Comparison of ENCODE assay signal across 21 cellular contexts in the genomic region with DNA sequence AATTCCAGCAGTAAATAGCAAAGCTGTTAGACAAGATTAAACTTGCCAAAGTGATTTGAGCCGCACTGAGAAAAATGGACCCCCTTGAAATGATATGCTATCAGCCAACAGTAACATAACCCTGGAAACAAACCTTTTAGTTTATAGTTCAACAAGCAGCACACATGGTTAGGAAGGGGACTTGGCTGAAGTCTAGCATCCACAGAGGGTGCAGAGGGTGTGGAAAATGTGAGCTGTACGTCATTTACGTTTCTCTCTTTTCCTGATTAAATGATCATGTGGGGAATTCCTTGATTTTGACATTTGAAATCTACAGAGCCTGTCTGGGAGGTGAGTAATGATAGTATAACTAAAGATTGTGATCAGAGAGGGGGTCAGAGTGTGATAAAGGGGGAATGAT.
A peak's percentile ranks its signal among the peaks of the same experiment; 100 is the strongest.
DNase-seq lines count a peak whose midpoint lies in the region; ATAC-seq, FAIRE-seq and TF ChIP-seq lines count a peak whose summit lies in the region.
"Had no signal": no experiment of that assay in that cellular context is flagged by ENCODE, and none has a peak within 500 bp of the region (broad histone marks: within the 10 kb centered on the region; RNA-seq: fewer than 3 reads in every experiment).

No MANE protein-coding gene starts in this region.

- no peaks in the 10 kb centered on the region for H4K20me1 ChIP-seq in endothelial cell of umbilical vein (replicated peaks; ENCODE audit: control insufficient read depth, extremely low read depth, insufficient read depth, low read length)

- peaks cover 25 to 31% of the 10 kb centered on the region in 2 donors for H3K27me3 Mint-ChIP-seq in natural killer cell treated with Interleukin-12 subunit alpha and Interleukin-12 subunit beta and Interleukin-15 and Interleukin-18, amount 100 ng/mL, for 72 hours
- H3K27me3 Mint-ChIP-seq in natural killer cell (ENCODE audit: low read depth in 2 of 2), result peaks cover 17 to 28% of the 10 kb centered on the region in 2 donors
- peaks cover 7% of the 10 kb centered on the region for H3K27me3 Mint-ChIP-seq in type B pancreatic cell

- H3K9ac ChIP-seq in endothelial cell of umbilical vein (replicated peaks; ENCODE audit: extremely low read depth, insufficient read depth, low read length), result no peak overlapping the region

- no peak overlapping the region for H2AFZ ChIP-seq in endothelial cell of umbilical vein (ENCODE audit: low read depth, low read length)
- H2AFZ ChIP-seq: GM23338 had no signal

- intact Hi-C loops in natural killer cell (cut with micrococcal nuclease) (no loop called here), endothelial cell of umbilical vein (cut with micrococcal nuclease) (no loop called here)

- H3K4me3 Mint-ChIP-seq in natural killer cell treated with Interleukin-12 subunit alpha and Interleukin-12 subunit beta and Interleukin-15 and Interleukin-18, amount 100 ng/mL, for 72 hours, result no peak overlapping the region
- no peak overlapping the region for H3K4me3 Mint-ChIP-seq in natural killer cell
- peak overlapping the region; percentile 15 for H3K4me3 Mint-ChIP-seq in type B pancreatic cell
- H3K4me3 Mint-ChIP-seq: B cell; CD4-positive, alpha-beta memory T cell; GM23338 had no signal

- H3K9me1 ChIP-seq in endothelial cell of umbilical vein (replicated peaks; ENCODE audit: control insufficient read depth, extremely low read depth, insufficient read depth, low read length), result no peaks in the 10 kb centered on the region

- no peaks in the 10 kb centered on the region for H3K36me3 Mint-ChIP-seq in natural killer cell treated with Interleukin-12 subunit alpha and Interleukin-12 subunit beta and Interleukin-15 and Interleukin-18, amount 100 ng/mL, for 72 hours
- H3K36me3 Mint-ChIP-seq in natural killer cell (no peaks in the 10 kb centered on the region), type B pancreatic cell (no peaks in the 10 kb centered on the region)
- H3K36me3 Mint-ChIP-seq: CD4-positive, alpha-beta memory T cell had no signal

- H3K27ac ChIP-seq in endothelial cell of umbilical vein (ENCODE audit: insufficient read depth, low read depth, low read length), result no peak overlapping the region
- H3K27ac ChIP-seq: 22Rv1, HL-60, RWPE1 had no signal

- no peak for FAIRE-seq in endothelial cell of umbilical vein (lab: Jason Lieb, UNC)
- FAIRE-seq: D721Med, GM12891, GM18507 had no signal

- no peaks in the 10 kb centered on the region for H3K9me3 ChIP-seq in endothelial cell of umbilical vein (replicated peaks; ENCODE audit: control insufficient read depth, insufficient read depth, low read length)

- CTCF ChIA-PET in endothelial cell of umbilical vein (lab: Charles Lee), result interaction anchor here (0.8 to 1.2 kb wide), 2 partner anchors 11 to 15 kb away, joined by 3 read pairs; no protein-coding TSS in a partner anchor

- H3K27ac Mint-ChIP-seq in natural killer cell treated with Interleukin-12 subunit alpha and Interleukin-12 subunit beta and Interleukin-15 and Interleukin-18, amount 100 ng/mL, for 72 hours, result no peak overlapping the region
- H3K27ac Mint-ChIP-seq in natural killer cell (no peak overlapping the region), type B pancreatic cell (peak overlapping the region; percentile 2)
- H3K27ac Mint-ChIP-seq: B cell, GM23338 had no signal

- no TSS peak for BruUV-seq in endothelial cell of umbilical vein (replicated peaks; lab: Mats Ljungman, UMichigan)

- DNase-seq in NCI-H1105 treated with DMSO at 0.1 percent for 48 hours (lab: John Stamatoyannopoulos, UW) (peak; percentile 33), NCI-H1105 (lab: John Stamatoyannopoulos, UW) (no peak), natural killer cell (no peak), endothelial cell of umbilical vein (ENCODE audit: low read depth, low spot score) (peak; percentile 19), type B pancreatic cell (ENCODE audit: extremely low spot score, unreplicated experiment) (no peak), putamen (ENCODE audit: low spot score) (no peak), dermis blood vessel endothelial cell (no peak)
- DNase-seq in natural killer cell treated with Interleukin-12 subunit alpha and Interleukin-12 subunit beta and Interleukin-15 and Interleukin-18, amount 100 ng/mL, for 72 hours (ENCODE audit: low spot score), result peak; percentile 5
- DNase-seq: CD4-positive, alpha-beta memory T cell; GF-D8; NCI-H226 had no signal

- no peaks in the 10 kb centered on the region for H3K9me3 Mint-ChIP-seq in natural killer cell treated with Interleukin-12 subunit alpha and Interleukin-12 subunit beta and Interleukin-15 and Interleukin-18, amount 100 ng/mL, for 72 hours
- no peaks in the 10 kb centered on the region for H3K9me3 Mint-ChIP-seq in natural killer cell
- peaks cover 7% of the 10 kb centered on the region for H3K9me3 Mint-ChIP-seq in type B pancreatic cell

- H3K4me1 Mint-ChIP-seq in natural killer cell treated with Interleukin-12 subunit alpha and Interleukin-12 subunit beta and Interleukin-15 and Interleukin-18, amount 100 ng/mL, for 72 hours (ENCODE audit: low read depth in 2 of 2), result no peaks in the 10 kb centered on the region
- H3K4me1 Mint-ChIP-seq in natural killer cell (no peaks in the 10 kb centered on the region), type B pancreatic cell (ENCODE audit: unreplicated experiment) (peaks cover 24% of the 10 kb centered on the region)
- H3K4me1 Mint-ChIP-seq: B cell; CD4-positive, alpha-beta memory T cell; GM23338 had no signal

- no peak for TF ChIP-seq POLR2A in endothelial cell of umbilical vein (IDR thresholded peaks at IDR 0.05; ENCODE audit: low read depth, low read length)

- POLR2A ChIA-PET in endothelial cell of umbilical vein (lab: Charles Lee), result no interaction called here

- no peak overlapping the region for H3K4me3 ChIP-seq in endothelial cell of umbilical vein (replicated peaks in 1 of 3; ENCODE audit: insufficient read depth in 1 of 3, low read depth in 1 of 3, low read length in 3 of 3)
- H3K4me3 ChIP-seq: GM23338 had no signal

- H3K4me2 ChIP-seq in endothelial cell of umbilical vein (ENCODE audit: insufficient read depth, low read length), result no peak overlapping the region
- H3K4me2 ChIP-seq: GM23338 had no signal

- H3K4me1 ChIP-seq in endothelial cell of umbilical vein (ENCODE audit: control insufficient read depth, extremely low read depth, insufficient read depth, low read length), result no peaks in the 10 kb centered on the region

- H3K36me3 ChIP-seq in endothelial cell of umbilical vein (ENCODE audit: control insufficient read depth in 2 of 2, extremely low read depth in 1 of 2, insufficient read depth in 2 of 2, low read length in 2 of 2), result no peaks in the 10 kb centered on the region

- dilution Hi-C loops in endothelial cell of umbilical vein (cut with MboI; ENCODE audit: extremely low pct_ligation_motif_present, low sequenced_read_pairs), result no loop called here

- no peak for ATAC-seq in natural killer cell treated with Interleukin-12 subunit alpha and Interleukin-12 subunit beta and Interleukin-15 and Interleukin-18, amount 100 ng/mL, for 72 hours
- ATAC-seq in natural killer cell, result no peak
- ATAC-seq: GM23338, HCT116, PC-3 had no signal

- H3K79me2 ChIP-seq in endothelial cell of umbilical vein (ENCODE audit: control insufficient read depth, insufficient read depth, low read length), result no peaks in the 10 kb centered on the region

- peaks cover 0 to 2% of the 10 kb centered on the region in 2 experiments for H3K27me3 ChIP-seq in endothelial cell of umbilical vein (ENCODE audit: control insufficient read depth in 2 of 2, insufficient read depth in 2 of 2, low read length in 2 of 2)

- TF ChIP-seq CTCF in natural killer cell (IDR thresholded peaks at IDR 0.05), result no peak
- no peak for TF ChIP-seq CTCF in endothelial cell of umbilical vein (IDR thresholded peaks at IDR 0.05; ENCODE audit: extremely low read depth in 1 of 2, insufficient read depth in 1 of 2, low read depth in 1 of 2, low read length in 2 of 2)
- TF ChIP-seq CTCF in type B pancreatic cell (conservative IDR thresholded peaks at IDR 0.05), result no peak

TF ChIP-seq in endothelial cell of umbilical vein, 7 proteins besides CTCF, POLR2A, EP300 and RAD21:
- TF ChIP-seq GATA2 (IDR thresholded peaks at IDR 0.05; ENCODE audit: insufficient read depth, insufficient read length, low read depth, low read length), result no peak
- no peak for TF ChIP-seq POLR2AphosphoS5 (IDR thresholded peaks at IDR 0.05; ENCODE audit: insufficient read depth, low read depth, low read length)
- no peak for TF ChIP-seq EZH2 (IDR thresholded peaks at IDR 0.05; ENCODE audit: borderline replicate concordance, low read depth, low read length, severe bottlenecking)
- TF ChIP-seq, protein P1, sequence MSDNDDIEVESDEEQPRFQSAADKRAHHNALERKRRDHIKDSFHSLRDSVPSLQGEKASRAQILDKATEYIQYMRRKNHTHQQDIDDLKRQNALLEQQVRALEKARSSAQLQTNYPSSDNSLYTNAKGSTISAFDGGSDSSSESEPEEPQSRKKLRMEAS (IDR thresholded peaks at IDR 0.05; ENCODE audit: insufficient read depth, insufficient read length), result no peak
- TF ChIP-seq JUN (IDR thresholded peaks at IDR 0.05; ENCODE audit: borderline replicate concordance, insufficient read depth, insufficient read length, low read depth), result no peak
- TF ChIP-seq FOS (IDR thresholded peaks at IDR 0.05; ENCODE audit: borderline replicate concordance, insufficient read depth, low read length), result no peak
- TF ChIP-seq MYC (IDR thresholded peaks at IDR 0.05; ENCODE audit: low read depth, low read length), result no peak

Comparison
In these comparisons a context has a peak if more than half of its experiments do, and no peak if none do; other contexts are left out.
1. DNase-seq: peak in NCI-H1105 treated with DMSO at 0.1 percent for 48 hours (single experiment), natural killer cell treated with Interleukin-12 subunit alpha and Interleukin-12 subunit beta and Interleukin-15 and Interleukin-18, amount 100 ng/mL, for 72 hours (single experiment) and endothelial cell of umbilical vein (single experiment); none in NCI-H1105 (single experiment), natural killer cell (single experiment), type B pancreatic cell (single experiment), putamen (single experiment) and dermis blood vessel endothelial cell (single experiment).